Comparison of ENCODE assay signal across 8 cellular contexts in the genomic region with DNA sequence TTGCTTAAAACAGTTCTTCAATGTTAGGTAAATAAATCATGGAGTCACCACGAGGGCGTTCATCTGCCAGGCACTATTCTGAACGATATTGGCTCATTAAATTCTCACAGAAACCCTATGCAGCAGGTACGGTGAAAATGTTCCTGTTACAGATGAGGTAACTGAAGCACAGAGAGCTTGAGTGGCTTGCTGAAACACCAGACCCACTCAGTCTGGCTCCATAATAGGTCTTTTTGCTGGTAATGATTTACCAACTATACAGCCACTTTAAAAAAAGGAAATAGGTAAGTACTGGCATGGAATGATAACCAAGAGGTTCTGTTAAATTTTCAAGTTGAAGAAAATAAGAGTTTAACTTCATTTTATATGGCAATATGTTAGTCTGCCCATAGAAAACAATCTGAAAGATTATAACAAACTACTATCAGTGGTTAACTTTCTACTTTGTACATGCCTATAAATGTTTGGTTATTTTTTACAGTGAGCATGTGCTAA. TPM values are rescaled to one million over a fixed set of nuclear protein-coding genes. Genes with fewer than 3 reads are reported as not detected.
DNase-seq lines count a peak whose midpoint lies in the region; ATAC-seq and TF ChIP-seq lines count a peak whose summit lies in the region.

No MANE protein-coding gene starts in this region.

- TF ChIP-seq CTCF in dorsolateral prefrontal cortex (IDR thresholded peaks at IDR 0.05 in 54 of 56, conservative IDR thresholded peaks at IDR 0.05 in 2 of 56; ENCODE audit: low read depth in 1 of 56, partially characterized antibody in 56 of 56) (no peak), parathyroid adenoma (IDR thresholded peaks at IDR 0.05) (no peak)

- peak overlapping the region; percentile 90 for H2AFZ ChIP-seq in parathyroid adenoma

- H3K4me1 ChIP-seq in HUES6 (ENCODE audit: control insufficient read depth, insufficient read depth, low read length) (peaks cover 17% of the 10 kb centered on the region), parathyroid adenoma (peaks cover 12% of the 10 kb centered on the region)

- H3K4me3 ChIP-seq in HUES6 (ENCODE audit: low read depth, low read length) (peak overlapping the region; percentile 97), dorsolateral prefrontal cortex (peak overlapping the region in 56 of 59 donors; percentile 44 to 98 (median 92)), parathyroid adenoma (ENCODE audit: low read depth, low read length) (peak overlapping the region; percentile 79)

- H3K27ac ChIP-seq in HUES6 (ENCODE audit: low read depth, low read length) (no peak overlapping the region), dorsolateral prefrontal cortex (peak overlapping the region in 50 of 59 donors; percentile 11 to 98 (median 95)), parathyroid adenoma (peak overlapping the region; percentile 87)

- in situ Hi-C loops in Caki2 (cut with HindIII; ENCODE audit: low pct_unique_long_range_greater_than_20kb, low sequenced_read_pairs), result no loop called here
- in situ Hi-C loops in KBM-7 (cut with MboI; ENCODE audit: low pct_unique_long_range_greater_than_20kb, low sequenced_read_pairs), result no loop called here

- peak overlapping the region; percentile 89 for H3K4me2 ChIP-seq in parathyroid adenoma (ENCODE audit: low read length)

- H3K9ac ChIP-seq in HUES6 (ENCODE audit: low read length), result peak overlapping the region; percentile 95
- H3K9ac ChIP-seq in parathyroid adenoma, result no peak overlapping the region

- intact Hi-C loops in dorsolateral prefrontal cortex (cut with DNase I), result loop anchor here (5.0 to 10.0 kb wide), 6 partner anchors 73 to 817 kb away; partner anchors contain the start of genes FRAT2 (in 1 of the 2), LCOR (in 1 of the 2), RRP12 (in 1 of the 2) and TLL2 (in 1 of the 2)

- DNase-seq in Caki2 (ENCODE audit: low read depth) (peak; percentile 36), dorsolateral prefrontal cortex (no peak), KBM-7 (no peak), hippocampal formation (lab: John Stamatoyannopoulos, UW) (no peak)

- H3K27me3 ChIP-seq in HUES6 (ENCODE audit: control insufficient read depth, insufficient read depth, low read length) (no peaks in the 10 kb centered on the region), dorsolateral prefrontal cortex (no peaks in the 10 kb centered on the region), parathyroid adenoma (ENCODE audit: control insufficient read depth, insufficient read depth, low read length) (no peaks in the 10 kb centered on the region)

- peaks cover 42% of the 10 kb centered on the region for H3K79me2 ChIP-seq in parathyroid adenoma

- no peaks in the 10 kb centered on the region for H3K36me3 ChIP-seq in HUES6 (ENCODE audit: control insufficient read depth, insufficient read depth, low read length)
- no peaks in the 10 kb centered on the region for H3K36me3 ChIP-seq in parathyroid adenoma (ENCODE audit: control insufficient read depth, insufficient read depth, low read length)

- ATAC-seq in GM18870 (IDR thresholded peaks at IDR 0.05; ENCODE audit: unreplicated experiment), result no peak
- ATAC-seq in GM21717 (IDR thresholded peaks at IDR 0.05; ENCODE audit: unreplicated experiment), result no peak

- H3K9me3 ChIP-seq in HUES6 (ENCODE audit: control insufficient read depth, insufficient read depth, low read depth, low read length) (no peaks in the 10 kb centered on the region), parathyroid adenoma (ENCODE audit: control insufficient read depth, low read length) (no peaks in the 10 kb centered on the region)

RNA-seq across cellular contexts. Expression of gene TM9SF3, which starts 1.3 kb away (rescaled TPM):
- 13.4 and 32.8 TPM in 2 replicates for total RNA-seq in Caki2 (2014; rRNA removed; shearing (Covaris generic); ENCODE audit: low replicate concordance)
- 100 to 1,000 TPM in 1 of 120 experiments, 10 to 100 TPM in 119; 52.7 to 101 (median 73.9) TPM for total RNA-seq in dorsolateral prefrontal cortex
